In the genomic region with DNA sequence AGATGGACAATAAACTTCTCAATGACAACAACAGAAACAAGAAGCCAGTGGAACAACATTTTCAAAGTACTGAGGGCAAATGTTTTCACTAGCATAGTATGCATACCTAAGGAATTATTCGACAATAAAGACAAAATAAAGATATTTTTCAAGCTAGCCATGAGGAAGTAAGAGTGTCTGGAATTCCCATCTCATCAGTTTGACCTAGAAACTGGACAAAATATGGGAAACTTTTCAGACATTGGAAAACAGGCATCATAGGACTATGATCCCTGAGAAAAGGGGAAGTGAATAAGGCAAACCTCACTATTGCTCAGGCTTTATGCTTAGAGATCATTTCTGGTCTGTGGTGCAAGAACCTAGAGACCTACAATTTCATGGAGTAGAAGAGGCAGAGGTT, we compare ENCODE assay signal across 1 cellular context.
TF ChIP-seq lines count a peak whose summit lies in the region.

No MANE protein-coding gene starts in this region.

TF ChIP-seq in IMR-90, 13 proteins besides CTCF, POLR2A, EP300 and RAD21:
- TF ChIP-seq CEBPB (IDR thresholded peaks at IDR 0.05; ENCODE audit: low read depth, low read length) (no peak), FOS (IDR thresholded peaks at IDR 0.05; ENCODE audit: low read depth, low read length) (no peak), RCOR1 (IDR thresholded peaks at IDR 0.05; ENCODE audit: insufficient replicate concordance, low read length) (no peak), RFX5 (IDR thresholded peaks at IDR 0.05; ENCODE audit: low read depth, low read length) (no peak), BHLHE40 (IDR thresholded peaks at IDR 0.05; ENCODE audit: low read depth, low read length) (no peak), CHD1 (IDR thresholded peaks at IDR 0.05; ENCODE audit: low read depth, low read length) (no peak), MAZ (IDR thresholded peaks at IDR 0.05; ENCODE audit: borderline replicate concordance, low read depth, low read length) (no peak), NFE2L2 (IDR thresholded peaks at IDR 0.05; ENCODE audit: low read depth, low read length) (no peak)
- TF ChIP-seq, protein P1, sequence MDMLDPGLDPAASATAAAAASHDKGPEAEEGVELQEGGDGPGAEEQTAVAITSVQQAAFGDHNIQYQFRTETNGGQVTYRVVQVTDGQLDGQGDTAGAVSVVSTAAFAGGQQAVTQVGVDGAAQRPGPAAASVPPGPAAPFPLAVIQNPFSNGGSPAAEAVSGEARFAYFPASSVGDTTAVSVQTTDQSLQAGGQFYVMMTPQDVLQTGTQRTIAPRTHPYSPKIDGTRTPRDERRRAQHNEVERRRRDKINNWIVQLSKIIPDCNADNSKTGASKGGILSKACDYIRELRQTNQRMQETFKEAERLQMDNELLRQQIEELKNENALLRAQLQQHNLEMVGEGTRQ (IDR thresholded peaks at IDR 0.05; ENCODE audit: low read depth, low read length): no peak
- TF ChIP-seq, protein P2, sequence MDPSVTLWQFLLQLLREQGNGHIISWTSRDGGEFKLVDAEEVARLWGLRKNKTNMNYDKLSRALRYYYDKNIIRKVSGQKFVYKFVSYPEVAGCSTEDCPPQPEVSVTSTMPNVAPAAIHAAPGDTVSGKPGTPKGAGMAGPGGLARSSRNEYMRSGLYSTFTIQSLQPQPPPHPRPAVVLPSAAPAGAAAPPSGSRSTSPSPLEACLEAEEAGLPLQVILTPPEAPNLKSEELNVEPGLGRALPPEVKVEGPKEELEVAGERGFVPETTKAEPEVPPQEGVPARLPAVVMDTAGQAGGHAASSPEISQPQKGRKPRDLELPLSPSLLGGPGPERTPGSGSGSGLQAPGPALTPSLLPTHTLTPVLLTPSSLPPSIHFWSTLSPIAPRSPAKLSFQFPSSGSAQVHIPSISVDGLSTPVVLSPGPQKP (IDR thresholded peaks at IDR 0.05; ENCODE audit: borderline replicate concordance, low read depth, low read length): no peak
